1 cellular context compared by ENCODE assay signal in the genomic region with DNA sequence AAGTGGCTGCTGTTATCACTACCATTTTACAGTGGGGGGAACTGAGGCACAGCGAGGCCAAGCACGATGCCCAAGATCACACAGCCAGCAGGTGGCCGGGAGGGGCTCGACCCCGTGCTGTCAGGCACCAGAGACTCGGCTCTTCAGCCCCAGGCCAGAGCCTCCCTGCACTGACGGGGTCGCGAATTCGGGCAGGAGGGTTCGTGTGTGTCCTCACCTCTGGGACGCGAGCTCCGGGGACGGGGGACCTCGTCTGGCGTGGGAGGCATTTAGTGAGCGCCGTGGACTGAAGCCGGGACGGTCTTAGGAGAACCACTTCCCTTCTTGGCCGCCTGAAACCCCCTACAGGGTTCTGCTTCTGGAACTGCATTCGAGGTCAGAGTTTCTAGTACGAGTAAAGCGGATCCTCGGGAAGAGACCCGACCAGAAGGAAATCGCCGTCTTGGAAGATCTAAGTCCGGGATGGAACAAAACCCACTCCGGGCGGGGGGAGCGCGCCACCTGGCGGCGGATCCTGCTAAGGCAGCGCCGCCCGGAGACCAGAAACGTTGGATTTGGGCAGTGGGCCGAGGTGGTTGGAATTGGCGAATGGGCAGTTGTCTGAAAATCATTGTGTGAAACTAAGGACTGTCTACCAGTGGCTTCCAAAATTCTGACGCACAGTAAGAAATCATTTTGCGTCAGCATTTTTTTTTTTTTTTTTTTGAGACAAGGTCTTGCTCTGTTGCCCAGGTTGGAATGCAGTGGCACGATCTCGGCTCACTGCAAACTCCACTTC.
A peak's percentile ranks its signal among the peaks of the same experiment; 100 is the strongest.
TF ChIP-seq lines count a peak whose summit lies in the region.

No MANE protein-coding gene starts in this region.

TF ChIP-seq in HepG2, 621 proteins besides CTCF, POLR2A, EP300 and RAD21 (continued from another document):
- TF ChIP-seq, protein P1, sequence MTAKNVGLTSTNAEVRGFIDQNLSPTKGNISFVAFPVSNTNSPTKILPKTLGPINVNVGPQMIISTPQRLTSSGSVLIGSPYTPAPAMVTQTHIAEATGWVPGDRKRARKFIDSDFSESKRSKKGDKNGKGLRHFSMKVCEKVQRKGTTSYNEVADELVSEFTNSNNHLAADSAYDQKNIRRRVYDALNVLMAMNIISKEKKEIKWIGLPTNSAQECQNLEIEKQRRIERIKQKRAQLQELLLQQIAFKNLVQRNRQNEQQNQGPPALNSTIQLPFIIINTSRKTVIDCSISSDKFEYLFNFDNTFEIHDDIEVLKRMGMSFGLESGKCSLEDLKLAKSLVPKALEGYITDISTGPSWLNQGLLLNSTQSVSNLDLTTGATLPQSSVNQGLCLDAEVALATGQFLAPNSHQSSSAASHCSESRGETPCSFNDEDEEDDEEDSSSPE (CRISPR knock-in tag; IDR thresholded peaks at IDR 0.05): peak; percentile 45; the same call in 1 of the 2 replicates
- TF ChIP-seq, protein P2, sequence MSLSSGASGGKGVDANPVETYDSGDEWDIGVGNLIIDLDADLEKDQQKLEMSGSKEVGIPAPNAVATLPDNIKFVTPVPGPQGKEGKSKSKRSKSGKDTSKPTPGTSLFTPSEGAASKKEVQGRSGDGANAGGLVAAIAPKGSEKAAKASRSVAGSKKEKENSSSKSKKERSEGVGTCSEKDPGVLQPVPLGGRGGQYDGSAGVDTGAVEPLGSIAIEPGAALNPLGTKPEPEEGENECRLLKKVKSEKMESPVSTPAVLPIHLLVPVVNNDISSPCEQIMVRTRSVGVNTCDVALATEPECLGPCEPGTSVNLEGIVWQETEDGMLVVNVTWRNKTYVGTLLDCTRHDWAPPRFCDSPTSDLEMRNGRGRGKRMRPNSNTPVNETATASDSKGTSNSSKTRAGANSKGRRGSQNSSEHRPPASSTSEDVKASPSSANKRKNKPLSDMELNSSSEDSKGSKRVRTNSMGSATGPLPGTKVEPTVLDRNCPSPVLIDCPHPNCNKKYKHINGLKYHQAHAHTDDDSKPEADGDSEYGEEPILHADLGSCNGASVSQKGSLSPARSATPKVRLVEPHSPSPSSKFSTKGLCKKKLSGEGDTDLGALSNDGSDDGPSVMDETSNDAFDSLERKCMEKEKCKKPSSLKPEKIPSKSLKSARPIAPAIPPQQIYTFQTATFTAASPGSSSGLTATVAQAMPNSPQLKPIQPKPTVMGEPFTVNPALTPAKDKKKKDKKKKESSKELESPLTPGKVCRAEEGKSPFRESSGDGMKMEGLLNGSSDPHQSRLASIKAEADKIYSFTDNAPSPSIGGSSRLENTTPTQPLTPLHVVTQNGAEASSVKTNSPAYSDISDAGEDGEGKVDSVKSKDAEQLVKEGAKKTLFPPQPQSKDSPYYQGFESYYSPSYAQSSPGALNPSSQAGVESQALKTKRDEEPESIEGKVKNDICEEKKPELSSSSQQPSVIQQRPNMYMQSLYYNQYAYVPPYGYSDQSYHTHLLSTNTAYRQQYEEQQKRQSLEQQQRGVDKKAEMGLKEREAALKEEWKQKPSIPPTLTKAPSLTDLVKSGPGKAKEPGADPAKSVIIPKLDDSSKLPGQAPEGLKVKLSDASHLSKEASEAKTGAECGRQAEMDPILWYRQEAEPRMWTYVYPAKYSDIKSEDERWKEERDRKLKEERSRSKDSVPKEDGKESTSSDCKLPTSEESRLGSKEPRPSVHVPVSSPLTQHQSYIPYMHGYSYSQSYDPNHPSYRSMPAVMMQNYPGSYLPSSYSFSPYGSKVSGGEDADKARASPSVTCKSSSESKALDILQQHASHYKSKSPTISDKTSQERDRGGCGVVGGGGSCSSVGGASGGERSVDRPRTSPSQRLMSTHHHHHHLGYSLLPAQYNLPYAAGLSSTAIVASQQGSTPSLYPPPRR (CRISPR knock-in tag; IDR thresholded peaks at IDR 0.05; ENCODE audit: borderline replicate concordance): no peak
- TF ChIP-seq GATAD2A (CRISPR knock-in tag; IDR thresholded peaks at IDR 0.05): 0 out of 2 replicates have a peak, but pooled peaks have one; percentile 14
- TF ChIP-seq, protein P3, sequence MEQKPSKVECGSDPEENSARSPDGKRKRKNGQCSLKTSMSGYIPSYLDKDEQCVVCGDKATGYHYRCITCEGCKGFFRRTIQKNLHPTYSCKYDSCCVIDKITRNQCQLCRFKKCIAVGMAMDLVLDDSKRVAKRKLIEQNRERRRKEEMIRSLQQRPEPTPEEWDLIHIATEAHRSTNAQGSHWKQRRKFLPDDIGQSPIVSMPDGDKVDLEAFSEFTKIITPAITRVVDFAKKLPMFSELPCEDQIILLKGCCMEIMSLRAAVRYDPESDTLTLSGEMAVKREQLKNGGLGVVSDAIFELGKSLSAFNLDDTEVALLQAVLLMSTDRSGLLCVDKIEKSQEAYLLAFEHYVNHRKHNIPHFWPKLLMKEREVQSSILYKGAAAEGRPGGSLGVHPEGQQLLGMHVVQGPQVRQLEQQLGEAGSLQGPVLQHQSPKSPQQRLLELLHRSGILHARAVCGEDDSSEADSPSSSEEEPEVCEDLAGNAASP (CRISPR knock-in tag; IDR thresholded peaks at IDR 0.05; ENCODE audit: borderline replicate concordance): 0 out of 2 replicates have a peak, but pooled peaks have one; percentile 24
- TF ChIP-seq, protein P4, sequence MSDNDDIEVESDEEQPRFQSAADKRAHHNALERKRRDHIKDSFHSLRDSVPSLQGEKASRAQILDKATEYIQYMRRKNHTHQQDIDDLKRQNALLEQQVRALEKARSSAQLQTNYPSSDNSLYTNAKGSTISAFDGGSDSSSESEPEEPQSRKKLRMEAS (IDR thresholded peaks at IDR 0.05): peak; percentile 47
- TF ChIP-seq ZNF101 (CRISPR knock-in tag; IDR thresholded peaks at IDR 0.05; ENCODE audit: borderline replicate concordance, low read depth): no peak
- no peak for TF ChIP-seq TOPORS (CRISPR knock-in tag; IDR thresholded peaks at IDR 0.05)
- TF ChIP-seq ZNF143 (CRISPR knock-in tag; IDR thresholded peaks at IDR 0.05): 0 out of 2 replicates have a peak, but pooled peaks have one; percentile 34
- TF ChIP-seq GFI1 (CRISPR knock-in tag; IDR thresholded peaks at IDR 0.05; ENCODE audit: borderline replicate concordance): 0 out of 2 replicates have a peak, but pooled peaks have one; percentile 17
- TF ChIP-seq, protein P5, sequence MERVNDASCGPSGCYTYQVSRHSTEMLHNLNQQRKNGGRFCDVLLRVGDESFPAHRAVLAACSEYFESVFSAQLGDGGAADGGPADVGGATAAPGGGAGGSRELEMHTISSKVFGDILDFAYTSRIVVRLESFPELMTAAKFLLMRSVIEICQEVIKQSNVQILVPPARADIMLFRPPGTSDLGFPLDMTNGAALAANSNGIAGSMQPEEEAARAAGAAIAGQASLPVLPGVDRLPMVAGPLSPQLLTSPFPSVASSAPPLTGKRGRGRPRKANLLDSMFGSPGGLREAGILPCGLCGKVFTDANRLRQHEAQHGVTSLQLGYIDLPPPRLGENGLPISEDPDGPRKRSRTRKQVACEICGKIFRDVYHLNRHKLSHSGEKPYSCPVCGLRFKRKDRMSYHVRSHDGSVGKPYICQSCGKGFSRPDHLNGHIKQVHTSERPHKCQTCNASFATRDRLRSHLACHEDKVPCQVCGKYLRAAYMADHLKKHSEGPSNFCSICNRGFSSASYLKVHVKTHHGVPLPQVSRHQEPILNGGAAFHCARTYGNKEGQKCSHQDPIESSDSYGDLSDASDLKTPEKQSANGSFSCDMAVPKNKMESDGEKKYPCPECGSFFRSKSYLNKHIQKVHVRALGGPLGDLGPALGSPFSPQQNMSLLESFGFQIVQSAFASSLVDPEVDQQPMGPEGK (CRISPR knock-in tag; IDR thresholded peaks at IDR 0.05): no peak
- TF ChIP-seq, protein P6, sequence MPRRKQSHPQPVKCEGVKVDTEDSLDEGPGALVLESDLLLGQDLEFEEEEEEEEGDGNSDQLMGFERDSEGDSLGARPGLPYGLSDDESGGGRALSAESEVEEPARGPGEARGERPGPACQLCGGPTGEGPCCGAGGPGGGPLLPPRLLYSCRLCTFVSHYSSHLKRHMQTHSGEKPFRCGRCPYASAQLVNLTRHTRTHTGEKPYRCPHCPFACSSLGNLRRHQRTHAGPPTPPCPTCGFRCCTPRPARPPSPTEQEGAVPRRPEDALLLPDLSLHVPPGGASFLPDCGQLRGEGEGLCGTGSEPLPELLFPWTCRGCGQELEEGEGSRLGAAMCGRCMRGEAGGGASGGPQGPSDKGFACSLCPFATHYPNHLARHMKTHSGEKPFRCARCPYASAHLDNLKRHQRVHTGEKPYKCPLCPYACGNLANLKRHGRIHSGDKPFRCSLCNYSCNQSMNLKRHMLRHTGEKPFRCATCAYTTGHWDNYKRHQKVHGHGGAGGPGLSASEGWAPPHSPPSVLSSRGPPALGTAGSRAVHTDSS (CRISPR knock-in tag; conservative IDR thresholded peaks at IDR 0.05): no peak
TF ChIP-seq in HepG2: peak in this region for 59.
